ENCODE assay signal across 19 cellular contexts in genomic region chr6:108235121-108235520, GRCh38.
"Had no signal": no experiment of that assay in that cellular context is flagged by ENCODE, and none has a peak within 500 bp of the region (broad histone marks: within the 10 kb centered on the region; RNA-seq: fewer than 3 reads in every experiment).

No MANE protein-coding gene starts in this region.

- DNase-seq: dorsolateral prefrontal cortex; effector CD4-positive, alpha-beta T cell; foreskin fibroblast; head of caudate nucleus; left cardiac atrium; left ventricle myocardium inferior; lower lobe of right lung; natural killer cell; pancreas; right lobe of liver; small intestine; stimulated activated CD4-positive, alpha-beta T cell treated with anti-CD3 and anti-CD28 coated beads, Interleukin-15, amount 100 ng/mL, for 24 hours; stimulated activated CD4-positive, alpha-beta T cell treated with anti-CD3 and anti-CD28 coated beads, Interleukin-2, amount 100 ng/mL, for 48 hours; stimulated activated naive B cell treated with anti-CD40 and anti-IgM and Interleukin-4, amounts not matched to agents 10 μg/mL and 1 μg/mL and 100 μg/mL, for 72 hours; upper lobe of left lung had no signal

- H3K27ac ChIP-seq: dorsolateral prefrontal cortex, gastrocnemius medialis, left ventricle myocardium inferior, lower lobe of right lung, pancreas, right lobe of liver, thoracic aorta, tibial nerve, upper lobe of left lung had no signal

- H3K4me1 ChIP-seq: right lobe of liver had no signal

- H3K36me3 ChIP-seq: gastrocnemius medialis, pancreas, thoracic aorta had no signal

- H3K27me3 ChIP-seq: dorsolateral prefrontal cortex, gastrocnemius medialis, pancreas, right lobe of liver, tibial nerve, upper lobe of left lung had no signal

- H3K9me3 ChIP-seq: gastrocnemius medialis, left ventricle myocardium inferior, lower lobe of right lung, pancreas, right lobe of liver, thoracic aorta, tibial nerve, upper lobe of left lung had no signal

- H3K4me3 ChIP-seq: dorsolateral prefrontal cortex, gastrocnemius medialis, left ventricle myocardium inferior, lower lobe of right lung, pancreas, right lobe of liver, thoracic aorta, tibial nerve, upper lobe of left lung had no signal

- ATAC-seq: esophagus mucosa; left cardiac atrium; lower lobe of right lung; natural killer cell; pancreas; right lobe of liver; stimulated activated naive B cell treated with anti-CD40 and anti-IgM and Interleukin-4, amounts not matched to agents 10 μg/mL and 1 μg/mL and 100 μg/mL, for 72 hours had no signal
